In the genomic region with DNA sequence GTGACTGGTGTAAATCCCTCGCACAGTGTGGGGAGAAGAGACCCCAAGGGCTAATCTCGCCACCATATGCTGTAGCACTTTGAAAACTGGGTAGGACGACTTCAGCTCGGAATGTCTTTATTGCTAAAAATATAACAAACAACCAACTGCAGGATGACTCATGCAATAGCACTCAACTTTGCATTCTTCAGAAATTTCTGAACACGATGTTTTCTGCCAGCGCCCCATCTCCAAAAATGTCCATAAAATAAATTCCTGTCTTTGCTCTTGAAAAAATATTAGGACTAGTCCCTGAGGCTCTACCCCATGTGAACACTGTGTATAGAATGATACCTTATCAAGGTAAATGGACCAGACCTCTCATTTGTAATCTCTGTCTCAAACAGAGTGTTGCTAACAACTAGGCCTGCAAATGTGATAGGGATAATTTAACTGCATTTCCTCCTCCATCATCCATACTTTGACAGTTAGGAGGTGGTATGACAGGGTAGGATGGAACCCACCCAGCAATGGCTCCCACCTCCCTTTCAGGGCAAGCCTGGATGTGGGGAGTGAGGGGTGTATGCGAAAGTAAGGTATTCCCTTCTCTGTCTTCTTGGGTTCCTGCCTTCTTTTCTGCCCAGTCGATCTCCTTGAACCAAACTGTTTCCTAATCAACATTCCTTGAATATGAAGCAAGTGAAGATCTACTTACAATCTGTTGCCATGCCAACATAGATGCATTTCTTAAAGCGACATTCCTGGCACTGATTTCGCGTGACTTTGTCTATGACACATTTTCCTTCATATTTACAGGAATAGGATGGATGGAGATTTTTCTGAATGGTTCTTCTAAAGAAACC, we compare ENCODE assay signal across 11 cellular contexts.
A peak's percentile ranks its signal among the peaks of the same experiment; 100 is the strongest.
DNase-seq lines count a peak whose midpoint lies in the region; ATAC-seq and TF ChIP-seq lines count a peak whose summit lies in the region.
"Had no signal": no experiment of that assay in that cellular context is flagged by ENCODE, and none has a peak within 500 bp of the region (broad histone marks: within the 10 kb centered on the region; RNA-seq: fewer than 3 reads in every experiment).

No MANE protein-coding gene starts in this region.

- H3K4me2 ChIP-seq in smooth muscle cell: peak overlapping the region; percentile 81

- 41 to 51% methylated on average over 11 of the region's 11 CpGs for WGBS in gastroesophageal sphincter (ENCODE audit: low coverage in 1 of 2), 2 donors
- WGBS in smooth muscle cell (ENCODE audit: low lambda C conversion rate): 35% methylated on average over 11 of the region's 11 CpGs
- 80 to 81% methylated on average over 11 of the region's 11 CpGs for WGBS in thyroid gland, 2 donors

- H3K27me3 Mint-ChIP-seq in T-helper 2 cell treated with Interferon-gamma antibody and Interleukin-4, amounts not matched to agents 5 μg/mL and 100 μg/mL, for 36 hours (ENCODE audit: low read depth): no peaks in the 10 kb centered on the region
- H3K27me3 Mint-ChIP-seq: stimulated activated naive CD8-positive, alpha-beta T cell treated with anti-CD3 and anti-CD28 coated beads, Interleukin-15, amount 100 ng/mL, for 72 hours had no signal

- intact Hi-C loops in thyroid gland (cut with DNase I): no loop called here

- no peaks in the 10 kb centered on the region for H4K20me1 ChIP-seq in smooth muscle cell (ENCODE audit: low read depth)

- H3K36me3 ChIP-seq in gastroesophageal sphincter (peaks cover 0 to 31% of the 10 kb centered on the region in 2 donors), smooth muscle cell (ENCODE audit: low read depth) (no peaks in the 10 kb centered on the region), thyroid gland (no peaks in the 10 kb centered on the region)

- ATAC-seq in gastroesophageal sphincter (peak; percentile 74), GM21528 (IDR thresholded peaks at IDR 0.05; ENCODE audit: low FRiP score, unreplicated experiment) (no peak)
- ATAC-seq: stimulated activated naive CD8-positive, alpha-beta T cell treated with anti-CD3 and anti-CD28 coated beads, Interleukin-15, amount 100 ng/mL, for 72 hours had no signal

- DNase-seq in GM04503 (ENCODE audit: low read depth) (peak; percentile 97), SW 1271 (lab: John Stamatoyannopoulos, UW) (peak; percentile 81 to 90), smooth muscle cell (lab: John Stamatoyannopoulos, UW; ENCODE audit: unreplicated experiment) (no peak), NCI-H510A treated with DMSO at 0.1 percent for 48 hours (lab: John Stamatoyannopoulos, UW) (no peak), thyroid gland (no peak)
- no peak for DNase-seq in T-helper 2 cell treated with Interferon-gamma antibody and Interleukin-4, amounts not matched to agents 5 μg/mL and 100 μg/mL, for 36 hours (ENCODE audit: low spot score)
- DNase-seq: activated CD4-positive, alpha-beta T cell treated with anti-CD3 and anti-CD28 coated beads for 48 hours; effector CD8-positive, alpha-beta T cell; stimulated activated naive CD8-positive, alpha-beta T cell treated with anti-CD3 and anti-CD28 coated beads, Interleukin-15, amount 100 ng/mL, for 72 hours had no signal

- H3K27me3 ChIP-seq in gastroesophageal sphincter (no peaks in the 10 kb centered on the region), smooth muscle cell (ENCODE audit: low read depth) (peaks cover 24% of the 10 kb centered on the region), thyroid gland (no peaks in the 10 kb centered on the region)

- peak overlapping the region; percentile 62 for H3K9ac ChIP-seq in smooth muscle cell (ENCODE audit: low read depth)

- H3K4me1 ChIP-seq in gastroesophageal sphincter: peaks cover 5 to 36% (median 9%) of the 10 kb centered on the region in 3 donors
- peaks cover 11% of the 10 kb centered on the region for H3K4me1 ChIP-seq in smooth muscle cell (ENCODE audit: low read depth)
- H3K4me1 ChIP-seq in thyroid gland: peaks cover 0 to 6% of the 10 kb centered on the region in 2 donors

- TF ChIP-seq POLR2A in gastroesophageal sphincter (IDR thresholded peaks at IDR 0.05) (no peak), thyroid gland (IDR thresholded peaks at IDR 0.05) (no peak)

- no peak for TF ChIP-seq EP300 in gastroesophageal sphincter (IDR thresholded peaks at IDR 0.05)

- TF ChIP-seq CTCF in gastroesophageal sphincter (IDR thresholded peaks at IDR 0.05): peak in 1 of 4 experiments; percentile 18
- no peak for TF ChIP-seq CTCF in smooth muscle cell (IDR thresholded peaks at IDR 0.05; ENCODE audit: borderline replicate concordance, insufficient read depth, poor library complexity, severe bottlenecking)
- TF ChIP-seq CTCF in thyroid gland (IDR thresholded peaks at IDR 0.05): no peak

- H3K4me3 Mint-ChIP-seq in T-helper 2 cell treated with Interferon-gamma antibody and Interleukin-4, amounts not matched to agents 5 μg/mL and 100 μg/mL, for 36 hours: no peak overlapping the region
- H3K4me3 Mint-ChIP-seq: stimulated activated naive CD8-positive, alpha-beta T cell treated with anti-CD3 and anti-CD28 coated beads, Interleukin-15, amount 100 ng/mL, for 72 hours had no signal

- H3K79me2 ChIP-seq in smooth muscle cell (ENCODE audit: low read depth): no peaks in the 10 kb centered on the region

- H2AFZ ChIP-seq in smooth muscle cell (ENCODE audit: low read depth): no peak overlapping the region

- no peak overlapping the region for H3K4me3 ChIP-seq in gastroesophageal sphincter
- H3K4me3 ChIP-seq in smooth muscle cell: peak overlapping the region; percentile 23
- no peak overlapping the region for H3K4me3 ChIP-seq in thyroid gland (replicated peaks in 1 of 3)

- no peaks in the 10 kb centered on the region for H3K4me1 Mint-ChIP-seq in T-helper 2 cell treated with Interferon-gamma antibody and Interleukin-4, amounts not matched to agents 5 μg/mL and 100 μg/mL, for 36 hours (ENCODE audit: low read depth)
- H3K4me1 Mint-ChIP-seq: stimulated activated naive CD8-positive, alpha-beta T cell treated with anti-CD3 and anti-CD28 coated beads, Interleukin-15, amount 100 ng/mL, for 72 hours had no signal

- no peaks in the 10 kb centered on the region for H3K9me3 ChIP-seq in gastroesophageal sphincter
- H3K9me3 ChIP-seq in smooth muscle cell (replicated peaks; ENCODE audit: low read depth): no peaks in the 10 kb centered on the region
- no peaks in the 10 kb centered on the region for H3K9me3 ChIP-seq in thyroid gland

- no peaks in the 10 kb centered on the region for H3K36me3 Mint-ChIP-seq in T-helper 2 cell treated with Interferon-gamma antibody and Interleukin-4, amounts not matched to agents 5 μg/mL and 100 μg/mL, for 36 hours (ENCODE audit: low read depth)

- H3F3A ChIP-seq in smooth muscle cell (ENCODE audit: low read depth): peaks cover 11% of the 10 kb centered on the region

- peak overlapping the region; percentile 72 to 88 (median 74) for H3K27ac ChIP-seq in gastroesophageal sphincter
- H3K27ac ChIP-seq in smooth muscle cell (ENCODE audit: low read depth): peak overlapping the region; percentile 89
- H3K27ac ChIP-seq in thyroid gland: peak overlapping the region in 1 of 3 donors; percentile 4

- no peaks in the 10 kb centered on the region for H3K9me3 Mint-ChIP-seq in T-helper 2 cell treated with Interferon-gamma antibody and Interleukin-4, amounts not matched to agents 5 μg/mL and 100 μg/mL, for 36 hours
- H3K9me3 Mint-ChIP-seq: stimulated activated naive CD8-positive, alpha-beta T cell treated with anti-CD3 and anti-CD28 coated beads, Interleukin-15, amount 100 ng/mL, for 72 hours had no signal

- H3K27ac Mint-ChIP-seq in T-helper 2 cell treated with Interferon-gamma antibody and Interleukin-4, amounts not matched to agents 5 μg/mL and 100 μg/mL, for 36 hours: no peak overlapping the region
- H3K27ac Mint-ChIP-seq: stimulated activated naive CD8-positive, alpha-beta T cell treated with anti-CD3 and anti-CD28 coated beads, Interleukin-15, amount 100 ng/mL, for 72 hours had no signal

Comparison
In these comparisons a context has a peak if more than half of its experiments do, and no peak if none do; other contexts are left out.
1. DNase-seq: peak in GM04503 (single experiment) and SW 1271 (2 of 2); none in smooth muscle cell (single experiment), NCI-H510A treated with DMSO at 0.1 percent for 48 hours (single experiment), thyroid gland (0 of 2) and T-helper 2 cell treated with Interferon-gamma antibody and Interleukin-4, amounts not matched to agents 5 μg/mL and 100 μg/mL, for 36 hours (single experiment).